Comparison of ENCODE assay signal across 15 cellular contexts in genomic region chr6:107082045-107082444, GRCh38. TPM values are rescaled to one million over a fixed set of nuclear protein-coding genes. Genes with fewer than 3 reads are reported as not detected.
DNase-seq lines count a peak whose midpoint lies in the region; ATAC-seq, FAIRE-seq and TF ChIP-seq lines count a peak whose summit lies in the region.
"Had no signal": no experiment of that assay in that cellular context is flagged by ENCODE, and none has a peak within 500 bp of the region (broad histone marks: within the 10 kb centered on the region; RNA-seq: fewer than 3 reads in every experiment).

No MANE protein-coding gene starts in this region.

- H3K4me3 Mint-ChIP-seq in GM23338: no peak overlapping the region
- no peak overlapping the region for H3K4me3 Mint-ChIP-seq in activated T-cell treated with anti-CD3 and anti-CD28 coated beads, Interleukin-2, amount 50 U/mL, for 4 hours
- H3K4me3 Mint-ChIP-seq: activated T-cell treated with anti-CD3 and anti-CD28 coated beads, Interleukin-2, amount 50 U/mL, for 72 hours; naive thymus-derived CD4-positive, alpha-beta T cell had no signal

- H3K9me2 ChIP-seq in GM23338 (ENCODE audit: insufficient read depth): no peaks in the 10 kb centered on the region

- SMC1A ChIA-PET in GM12878 (lab: Charles Lee; ENCODE audit: uncharacterized antibody, unreplicated experiment): interaction anchor here (0.9 kb wide), 1 partner anchor 13 kb away, joined by 3 read pairs; no protein-coding TSS in a partner anchor

- peaks cover 74% of the 10 kb centered on the region for H3K36me3 Mint-ChIP-seq in GM23338 (ENCODE audit: low read depth)
- H3K36me3 Mint-ChIP-seq in activated T-cell treated with anti-CD3 and anti-CD28 coated beads, Interleukin-2, amount 50 U/mL, for 4 hours (ENCODE audit: insufficient read depth): peaks cover 13% of the 10 kb centered on the region

- H4K20me1 ChIP-seq in GM23338 (replicated peaks; ENCODE audit: insufficient read depth) (no peaks in the 10 kb centered on the region), GM12878 (ENCODE audit: control insufficient read depth, insufficient read depth) (no peaks in the 10 kb centered on the region), HepG2 (ENCODE audit: insufficient read depth, low read length) (no peaks in the 10 kb centered on the region)

- H3K4me3 ChIP-seq in GM23338 (no peak overlapping the region), GM12878 (no peak overlapping the region), HepG2 (replicated peaks in 1 of 3; ENCODE audit: insufficient read depth in 1 of 3, low read depth in 2 of 3, low read length in 3 of 3) (no peak overlapping the region)
- H3K4me3 ChIP-seq: dorsolateral prefrontal cortex, gastrocnemius medialis had no signal

- peaks cover 12% of the 10 kb centered on the region for H3K4me1 Mint-ChIP-seq in GM23338
- no peaks in the 10 kb centered on the region for H3K4me1 Mint-ChIP-seq in activated T-cell treated with anti-CD3 and anti-CD28 coated beads, Interleukin-2, amount 50 U/mL, for 4 hours (ENCODE audit: low read depth)

- H3K36me3 ChIP-seq in GM23338 (ENCODE audit: insufficient read depth): peaks cover 6% of the 10 kb centered on the region
- H3K36me3 ChIP-seq in GM12878 (ENCODE audit: control insufficient read depth in 2 of 2, insufficient read depth in 2 of 2, low read length in 1 of 2): no peaks in the 10 kb centered on the region
- H3K36me3 ChIP-seq in HepG2 (replicated peaks in 1 of 2; ENCODE audit: control insufficient read depth in 1 of 2, insufficient read depth in 2 of 2, low read length in 2 of 2): 0 out of 5 replicates have a peak, but pooled peaks cover 0 to 9% of the 10 kb centered on the region in 2 experiments
- H3K36me3 ChIP-seq: gastrocnemius medialis had no signal

- RAD21 ChIA-PET in GM12878 (lab: Charles Lee; ENCODE audit: unreplicated experiment): interaction anchor here (0.8 to 1.6 kb wide), 2 partner anchors 17 to 32 kb away, joined by 3 to 5 read pairs; no protein-coding TSS in a partner anchor

- H3K9ac ChIP-seq in GM12878 (ENCODE audit: control insufficient read depth, insufficient read depth, low read length) (no peak overlapping the region), HepG2 (ENCODE audit: insufficient read depth, low read depth, low read length) (no peak overlapping the region)

- ATAC-seq in GM23338: peak; percentile 42
- no peak for ATAC-seq in GM12878
- peak; percentile 77 for ATAC-seq in HepG2
- no peak for ATAC-seq in GM21825 (IDR thresholded peaks at IDR 0.05; ENCODE audit: unreplicated experiment)
- no peak for ATAC-seq in activated T-cell treated with anti-CD3 and anti-CD28 coated beads, Interleukin-2, amount 50 U/mL, for 4 hours
- no peak for ATAC-seq in HG03520 (IDR thresholded peaks at IDR 0.05; ENCODE audit: unreplicated experiment)
- ATAC-seq: activated T-cell treated with anti-CD3 and anti-CD28 coated beads, Interleukin-2, amount 50 U/mL, for 72 hours; naive thymus-derived CD4-positive, alpha-beta T cell had no signal

- H3K4me1 ChIP-seq in GM23338 (ENCODE audit: insufficient read depth): no peaks in the 10 kb centered on the region
- peaks cover 10% of the 10 kb centered on the region; the same call in 1 of the 2 replicates for H3K4me1 ChIP-seq in GM12878 (ENCODE audit: control insufficient read depth, insufficient read depth, low read length)
- H3K4me1 ChIP-seq in HepG2 (ENCODE audit: insufficient read depth, low read length): no peaks in the 10 kb centered on the region
- H3K4me1 ChIP-seq: gastrocnemius medialis had no signal

- H3K9me3 ChIP-seq in GM12878 (replicated peaks; ENCODE audit: control insufficient read depth, insufficient read depth, low read length): peaks cover 4% of the 10 kb centered on the region; the same call in 2 of the 3 replicates
- H3K9me3 ChIP-seq in HepG2 (ENCODE audit: low read length): no peaks in the 10 kb centered on the region
- H3K9me3 ChIP-seq: gastrocnemius medialis had no signal

- peaks cover 14% of the 10 kb centered on the region for H3K79me2 ChIP-seq in GM23338 (replicated peaks; ENCODE audit: insufficient read depth)
- no peaks in the 10 kb centered on the region for H3K79me2 ChIP-seq in GM12878 (ENCODE audit: control insufficient read depth, insufficient read depth, low read length)
- no peaks in the 10 kb centered on the region for H3K79me2 ChIP-seq in HepG2 (ENCODE audit: insufficient read depth, low read length)

- no peak for TF ChIP-seq POLR2A in GM12878 (IDR thresholded peaks at IDR 0.05; ENCODE audit: low read depth, low read length)
- TF ChIP-seq POLR2A in HepG2 (IDR thresholded peaks at IDR 0.05; ENCODE audit: insufficient read depth in 1 of 2, low read depth in 2 of 2, low read length in 2 of 2): no peak

- peak overlapping the region; percentile 5; the same call in 1 of the 2 replicates for H3K27ac ChIP-seq in GM23338 (ENCODE audit: low read depth)
- no peak overlapping the region for H3K27ac ChIP-seq in GM12878 (ENCODE audit: control insufficient read depth, insufficient read depth)
- no peak overlapping the region for H3K27ac ChIP-seq in HepG2 (ENCODE audit: extremely low read length, insufficient read depth, low read length)
- H3K27ac ChIP-seq: dorsolateral prefrontal cortex, gastrocnemius medialis had no signal

- TF ChIP-seq CTCF in GM23338 (conservative IDR thresholded peaks at IDR 0.05; ENCODE audit: low read depth in 2 of 2): peak in 1 of 2 experiments; percentile 46; a peak in 2 of 4 replicates
- peak in 1 of 3 experiments; percentile 10; a peak in 1 of 6 replicates for TF ChIP-seq CTCF in GM12878 (IDR thresholded peaks at IDR 0.05 in 2 of 3, conservative IDR thresholded peaks at IDR 0.05 in 1 of 3; ENCODE audit: control insufficient read depth in 2 of 3, extremely low read depth in 1 of 3, insufficient read depth in 1 of 3, low read depth in 3 of 3, low read length in 3 of 3)
- TF ChIP-seq CTCF in HepG2 (CRISPR knock-in tag; IDR thresholded peaks at IDR 0.05): peak; percentile 51

- H3K4me2 ChIP-seq in GM23338 (no peak overlapping the region), GM12878 (ENCODE audit: control insufficient read depth, insufficient read depth) (no peak overlapping the region), HepG2 (ENCODE audit: low read depth, low read length) (no peak overlapping the region)

- H3K9me3 Mint-ChIP-seq in GM23338: peaks cover 15% of the 10 kb centered on the region; the same call in 2 of the 3 replicates
- peaks cover 4% of the 10 kb centered on the region for H3K9me3 Mint-ChIP-seq in activated T-cell treated with anti-CD3 and anti-CD28 coated beads, Interleukin-2, amount 50 U/mL, for 4 hours

- H3K27me3 ChIP-seq in GM23338 (ENCODE audit: insufficient read depth): no peaks in the 10 kb centered on the region
- H3K27me3 ChIP-seq in GM12878 (replicated peaks in 1 of 2; ENCODE audit: control insufficient read depth in 2 of 2, insufficient read depth in 2 of 2, low read length in 1 of 2): no peaks in the 10 kb centered on the region
- H3K27me3 ChIP-seq in HepG2 (ENCODE audit: control insufficient read depth in 1 of 2, insufficient read depth in 2 of 2, low read length in 2 of 2): no peaks in the 10 kb centered on the region
- H3K27me3 ChIP-seq: dorsolateral prefrontal cortex, gastrocnemius medialis had no signal

- DNase-seq in GM23338 (ENCODE audit: low spot score): peak; percentile 38
- no peak for DNase-seq in GM12878 (ENCODE audit: low read depth, low spot score)
- peak; percentile 44 for DNase-seq in HepG2 (ENCODE audit: low spot score)
- DNase-seq in activated T-cell treated with anti-CD3 and anti-CD28 coated beads, Interleukin-2, amount 50 U/mL, for 4 hours: no peak
- DNase-seq: activated CD4-positive, alpha-beta T cell treated with anti-CD3 and anti-CD28 coated beads for 1 hour; activated T-cell treated with anti-CD3 and anti-CD28 coated beads, Interleukin-2, amount 50 U/mL, for 72 hours; anterior cingulate cortex; DMS79 treated with DMSO at 0.1 percent for 48 hours; dorsolateral prefrontal cortex; gastrocnemius medialis; GOT3; naive thymus-derived CD4-positive, alpha-beta T cell; NCI-H2107 had no signal

- H3K27ac Mint-ChIP-seq in GM23338: peak overlapping the region; percentile 63
- H3K27ac Mint-ChIP-seq: activated T-cell treated with anti-CD3 and anti-CD28 coated beads, Interleukin-2, amount 50 U/mL, for 72 hours; naive thymus-derived CD4-positive, alpha-beta T cell had no signal

- CTCF ChIA-PET in GM12878 (lab: Yijun Ruan, JAX): interaction anchor here (0.7 to 2.0 kb wide), 4 partner anchors 12 to 32 kb away, joined by 3 to 8 read pairs (median 4); no protein-coding TSS in a partner anchor
- CTCF ChIA-PET in HepG2 (lab: Yijun Ruan, JAX; ENCODE audit: low intra/inter-chr PET ratio, low total read pairs): no interaction called here

- BruUV-seq in GM12878 (replicated peaks; lab: Mats Ljungman, UMichigan) (no TSS peak), HepG2 (replicated peaks; lab: Mats Ljungman, UMichigan) (no TSS peak)

- H2AFZ ChIP-seq in GM23338 (no peak overlapping the region), GM12878 (ENCODE audit: control insufficient read depth, low read depth, low read length) (no peak overlapping the region), HepG2 (ENCODE audit: low read length) (no peak overlapping the region)

- 78% methylated on average over 4 of the region's 4 CpGs for WGBS in GM12878 (ENCODE audit: insufficient coverage, insufficient replicate concordance, low lambda C conversion rate, missing lambda C conversion rate)
- 87% methylated on average over 4 of the region's 4 CpGs for WGBS in HepG2 (ENCODE audit: low lambda C conversion rate)

- TF ChIP-seq RAD21 in GM12878 (IDR thresholded peaks at IDR 0.05; ENCODE audit: insufficient read depth, low read depth, low read length) (no peak), HepG2 (CRISPR knock-in tag; IDR thresholded peaks at IDR 0.05) (no peak)

- peaks cover 3% of the 10 kb centered on the region; the same call in 1 of the 2 replicates for H3F3A ChIP-seq in GM23338 (replicated peaks; ENCODE audit: low read depth)

- TF ChIP-seq EP300 in GM12878 (IDR thresholded peaks at IDR 0.05; ENCODE audit: borderline replicate concordance in 1 of 2, control insufficient read depth in 1 of 2, low read depth in 2 of 2, low read length in 2 of 2) (no peak), HepG2 (IDR thresholded peaks at IDR 0.05; ENCODE audit: low read depth in 2 of 2, low read length in 2 of 2) (no peak), HepG2 (CRISPR knock-in tag; IDR thresholded peaks at IDR 0.05; ENCODE audit: borderline replicate concordance) (no peak)

- FAIRE-seq in GM12878 (lab: Jason Lieb, UNC) (peak; percentile 71), HepG2 (lab: Jason Lieb, UNC) (peak; percentile 32)

- POLR2A ChIA-PET in GM12878 (lab: Charles Lee): no interaction called here
- POLR2A ChIA-PET in HepG2 (lab: Yijun Ruan, JAX): no interaction called here

- in situ Hi-C loops in GM12878 (cut with MboI): no loop called here
- in situ Hi-C loops in HepG2 (cut with HindIII; ENCODE audit: extremely low pct_ligation_motif_present, low pct_unique_long_range_greater_than_20kb): no loop called here

- intact Hi-C loops in GM12878 (cut with micrococcal nuclease; ENCODE audit: unreplicated experiment): no loop called here
- intact Hi-C loops in HepG2 (cut with micrococcal nuclease; ENCODE audit: unreplicated experiment): no loop called here

- H3K27me3 Mint-ChIP-seq in GM23338 (ENCODE audit: insufficient read depth, low read depth, poor library complexity): peaks cover 5% of the 10 kb centered on the region
- H3K27me3 Mint-ChIP-seq in activated T-cell treated with anti-CD3 and anti-CD28 coated beads, Interleukin-2, amount 50 U/mL, for 4 hours (ENCODE audit: low read depth): no peaks in the 10 kb centered on the region
- H3K27me3 Mint-ChIP-seq: naive thymus-derived CD4-positive, alpha-beta T cell had no signal

RNA-seq across cellular contexts. Expression of gene BEND3, which starts 33.3 kb away (rescaled TPM):
- 30.5 and 33.7 TPM in 2 replicates for total RNA-seq in GM23338 (2014; rRNA removed; shearing (Covaris generic))
- 8.6 and 9.2 TPM in 2 replicates for polyA plus RNA-seq in GM23338 (2016; fragmentation: Nextera tagmentation; extraction: Ambion mirVana)
- 16.3 and 17.9 TPM in 2 replicates for total RNA-seq in GM12878 (2013; cell fraction: nucleolus; rRNA removed)
- 3.4 and 3.9 TPM in 2 replicates for total RNA-seq in GM12878 (2014; rRNA removed)
- 3.0 and 4.0 TPM in 2 replicates for total RNA-seq in GM12878 (2014; rRNA removed; fragmentation: Illumina TruSeq; extraction: Trizol)
- 8.1 and 9.0 TPM in 2 replicates for total RNA-seq in GM12878 (2021)
- polyA plus RNA-seq in GM12878 (2011; ENCODE audit: low read depth): 1.4 TPM
- polyA plus RNA-seq in GM12878 (2011; rRNA removed): 2.5 and 3.7 TPM in 2 replicates
- 3.7 and 4.7 TPM in 2 replicates for polyA plus RNA-seq in GM12878 (2011; cell fraction: cytosol; rRNA removed)
- polyA plus RNA-seq in GM12878 (2011; cell fraction: nucleus; rRNA removed): 3.8 and 4.5 TPM in 2 replicates
- 1.5 and 1.9 TPM in 2 replicates for polyA plus RNA-seq in GM12878 (2012)
- polyA plus RNA-seq in GM12878 (2014; fragmentation: Illumina TruSeq; extraction: Trizol): 3.4 and 3.8 TPM in 2 replicates
- polyA plus RNA-seq in GM12878 (2014; fragmentation: Nextera tagmentation; extraction: Ambion mirVana): 1 to 10 TPM; 1.1 to 2.0 TPM
- polyA plus RNA-seq in GM12878 (2014; rRNA removed): 3.1 and 3.8 TPM in 2 replicates
- polyA plus RNA-seq in GM12878 (2016; fragmentation: Nextera tagmentation; extraction: Ambion mirVana): 1 to 10 TPM; 2.4 to 3.4 TPM
- polyA minus RNA-seq in GM12878 (2011; rRNA and poly(A)+ RNA removed): 9.2 and 11.5 TPM in 2 replicates
- polyA minus RNA-seq in GM12878 (2011; cell fraction: cytosol; rRNA and poly(A)+ RNA removed): 6.8 and 7.6 TPM in 2 replicates
- polyA minus RNA-seq in GM12878 (2011; cell fraction: nucleus; rRNA and poly(A)+ RNA removed): 3.4 and 5.8 TPM in 2 replicates
- 5.8 and 7.6 TPM in 2 replicates for total RNA-seq in HepG2 (2016; rRNA removed; fragmentation: Illumina TruSeq; extraction: Trizol)
- total RNA-seq in HepG2 (2016; cell fraction: cytosol; rRNA removed; fragmentation: Illumina TruSeq; extraction: Trizol; ENCODE audit: low read depth): 0.81 and 0.97 TPM in 2 replicates
- total RNA-seq in HepG2 (2016; cell fraction: insoluble cytoplasmic fraction; rRNA removed; fragmentation: Illumina TruSeq; extraction: Trizol): 5.5 and 6.9 TPM in 2 replicates
- total RNA-seq in HepG2 (2016; cell fraction: membrane; rRNA removed; fragmentation: Illumina TruSeq; extraction: Trizol): 5.0 and 5.4 TPM in 2 replicates
- total RNA-seq in HepG2 (2016; cell fraction: nucleus; rRNA removed; fragmentation: Illumina TruSeq; extraction: Trizol): 5.4 and 7.1 TPM in 2 replicates
- 1.4 and 1.9 TPM in 2 replicates for polyA plus RNA-seq in HepG2 (2011; rRNA removed)
- polyA plus RNA-seq in HepG2 (2011; cell fraction: cytosol; rRNA removed): 1.3 and 1.7 TPM in 2 replicates
- polyA plus RNA-seq in HepG2 (2011; cell fraction: nucleus; rRNA removed): 2.7 and 2.8 TPM in 2 replicates
- polyA plus RNA-seq in HepG2 (2012): 2.0 TPM in 2 replicates
- 0.49 and 0.52 TPM in 2 replicates for polyA plus RNA-seq in HepG2 (2016; cell fraction: cytosol; fragmentation: Illumina TruSeq; extraction: Trizol; ENCODE audit: low read depth)
- polyA plus RNA-seq in HepG2 (2016; cell fraction: insoluble cytoplasmic fraction; fragmentation: Illumina TruSeq; extraction: Trizol; ENCODE audit: low read depth): 4.6 and 6.1 TPM in 2 replicates
- polyA plus RNA-seq in HepG2 (2016; cell fraction: membrane; fragmentation: Illumina TruSeq; extraction: Trizol; ENCODE audit: low read depth): 2.1 and 2.4 TPM in 2 replicates
- polyA plus RNA-seq in HepG2 (2016; cell fraction: nucleus; fragmentation: Illumina TruSeq; extraction: Trizol; ENCODE audit: insufficient read depth, low read depth): 8.7 and 10.0 TPM in 2 replicates
- polyA minus RNA-seq in HepG2 (2011; rRNA and poly(A)+ RNA removed; ENCODE audit: low replicate concordance): 7.1 and 10.4 TPM in 2 replicates
- 3.8 and 4.6 TPM in 2 replicates for polyA minus RNA-seq in HepG2 (2011; cell fraction: cytosol; rRNA and poly(A)+ RNA removed)
- polyA minus RNA-seq in HepG2 (2011; cell fraction: nucleus; rRNA and poly(A)+ RNA removed): 3.6 and 4.0 TPM in 2 replicates
- 10 to 100 TPM in 2 of 3 donors, 1 to 10 TPM in 1; 8.9 to 12.0 (median 11.1) TPM for total RNA-seq in activated T-cell treated with anti-CD3 and anti-CD28 coated beads, Interleukin-2, amount 50 U/mL, for 4 hours

RNA-seq across cellular contexts. Expression of gene MTRES1, which starts 54.0 kb away (rescaled TPM):
- total RNA-seq in GM23338 (2014; rRNA removed; shearing (Covaris generic)): 11.1 and 19.0 TPM in 2 replicates
- polyA plus RNA-seq in GM23338 (2016; fragmentation: Nextera tagmentation; extraction: Ambion mirVana) (51.4 and 51.6 TPM in 2 replicates), GM12878 (2011; rRNA removed) (9.4 and 16.2 TPM in 2 replicates), GM12878 (2014; fragmentation: Illumina TruSeq; extraction: Trizol) (23.4 and 34.6 TPM in 2 replicates), GM12878 (2014; fragmentation: Nextera tagmentation; extraction: Ambion mirVana) (10 to 100 TPM; 29.5 to 30.0 TPM), GM12878 (2014; rRNA removed) (18.3 and 21.2 TPM in 2 replicates), GM12878 (2016; fragmentation: Nextera tagmentation; extraction: Ambion mirVana) (10 to 100 TPM; 29.3 to 35.7 TPM), HepG2 (2011; rRNA removed) (6.2 and 6.6 TPM in 2 replicates)
- total RNA-seq in GM12878 (2013; cell fraction: nucleolus; rRNA removed): 15.3 and 15.8 TPM in 2 replicates
- total RNA-seq in GM12878 (2014; rRNA removed) (11.4 and 15.7 TPM in 2 replicates), GM12878 (2014; rRNA removed; fragmentation: Illumina TruSeq; extraction: Trizol) (24.5 and 25.0 TPM in 2 replicates), GM12878 (2021) (12.4 and 12.9 TPM in 2 replicates), HepG2 (2016; rRNA removed; fragmentation: Illumina TruSeq; extraction: Trizol) (11.9 and 13.6 TPM in 2 replicates)
- 7.7 TPM for polyA plus RNA-seq in GM12878 (2011; ENCODE audit: low read depth)
- 4.0 and 4.8 TPM in 2 replicates for polyA plus RNA-seq in GM12878 (2011; cell fraction: cytosol; rRNA removed)
- 3.8 and 4.2 TPM in 2 replicates for polyA plus RNA-seq in GM12878 (2011; cell fraction: nucleus; rRNA removed)
- polyA plus RNA-seq in GM12878 (2012): 12.8 and 13.9 TPM in 2 replicates
- polyA minus RNA-seq in GM12878 (2011; rRNA and poly(A)+ RNA removed): 2.6 and 4.0 TPM in 2 replicates
- polyA minus RNA-seq in GM12878 (2011; cell fraction: cytosol; rRNA and poly(A)+ RNA removed): 2.6 and 3.3 TPM in 2 replicates
- 4.0 and 8.4 TPM in 2 replicates for polyA minus RNA-seq in GM12878 (2011; cell fraction: nucleus; rRNA and poly(A)+ RNA removed)
- total RNA-seq in HepG2 (2016; cell fraction: cytosol; rRNA removed; fragmentation: Illumina TruSeq; extraction: Trizol; ENCODE audit: low read depth): 6.0 TPM in 2 replicates
- 13.1 and 13.2 TPM in 2 replicates for total RNA-seq in HepG2 (2016; cell fraction: insoluble cytoplasmic fraction; rRNA removed; fragmentation: Illumina TruSeq; extraction: Trizol)
- total RNA-seq in HepG2 (2016; cell fraction: membrane; rRNA removed; fragmentation: Illumina TruSeq; extraction: Trizol): 7.3 and 8.0 TPM in 2 replicates
- total RNA-seq in HepG2 (2016; cell fraction: nucleus; rRNA removed; fragmentation: Illumina TruSeq; extraction: Trizol): 8.9 TPM in 2 replicates
- 3.7 and 4.0 TPM in 2 replicates for polyA plus RNA-seq in HepG2 (2011; cell fraction: cytosol; rRNA removed)
- polyA plus RNA-seq in HepG2 (2011; cell fraction: nucleus; rRNA removed): 4.6 and 6.5 TPM in 2 replicates
- 6.7 and 10.9 TPM in 2 replicates for polyA plus RNA-seq in HepG2 (2012)
- 4.8 and 5.2 TPM in 2 replicates for polyA plus RNA-seq in HepG2 (2016; cell fraction: cytosol; fragmentation: Illumina TruSeq; extraction: Trizol; ENCODE audit: low read depth)
- polyA plus RNA-seq in HepG2 (2016; cell fraction: insoluble cytoplasmic fraction; fragmentation: Illumina TruSeq; extraction: Trizol; ENCODE audit: low read depth): 17.6 and 20.0 TPM in 2 replicates
- 4.2 and 5.9 TPM in 2 replicates for polyA plus RNA-seq in HepG2 (2016; cell fraction: membrane; fragmentation: Illumina TruSeq; extraction: Trizol; ENCODE audit: low read depth)
- polyA plus RNA-seq in HepG2 (2016; cell fraction: nucleus; fragmentation: Illumina TruSeq; extraction: Trizol; ENCODE audit: insufficient read depth, low read depth): 22.2 and 24.5 TPM in 2 replicates
- 3.2 and 4.1 TPM in 2 replicates for polyA minus RNA-seq in HepG2 (2011; rRNA and poly(A)+ RNA removed; ENCODE audit: low replicate concordance)
- polyA minus RNA-seq in HepG2 (2011; cell fraction: cytosol; rRNA and poly(A)+ RNA removed): 1.9 and 2.9 TPM in 2 replicates
- 9.0 and 9.7 TPM in 2 replicates for polyA minus RNA-seq in HepG2 (2011; cell fraction: nucleus; rRNA and poly(A)+ RNA removed)
- 10 to 100 TPM; 15.4 to 17.1 (median 15.9) TPM for total RNA-seq in activated T-cell treated with anti-CD3 and anti-CD28 coated beads, Interleukin-2, amount 50 U/mL, for 4 hours

Comparison
In these comparisons a context has a peak if more than half of its experiments do, and no peak if none do; other contexts are left out.
1. ATAC-seq: peak in GM23338 (single experiment) and HepG2 (single experiment); none in GM12878 (single experiment), GM21825 (single experiment), activated T-cell treated with anti-CD3 and anti-CD28 coated beads, Interleukin-2, amount 50 U/mL, for 4 hours (0 of 2) and HG03520 (single experiment).
2. DNase-seq: peak in GM23338 (single experiment) and HepG2 (single experiment); none in GM12878 (single experiment) and activated T-cell treated with anti-CD3 and anti-CD28 coated beads, Interleukin-2, amount 50 U/mL, for 4 hours (single experiment).